In the genomic region with DNA sequence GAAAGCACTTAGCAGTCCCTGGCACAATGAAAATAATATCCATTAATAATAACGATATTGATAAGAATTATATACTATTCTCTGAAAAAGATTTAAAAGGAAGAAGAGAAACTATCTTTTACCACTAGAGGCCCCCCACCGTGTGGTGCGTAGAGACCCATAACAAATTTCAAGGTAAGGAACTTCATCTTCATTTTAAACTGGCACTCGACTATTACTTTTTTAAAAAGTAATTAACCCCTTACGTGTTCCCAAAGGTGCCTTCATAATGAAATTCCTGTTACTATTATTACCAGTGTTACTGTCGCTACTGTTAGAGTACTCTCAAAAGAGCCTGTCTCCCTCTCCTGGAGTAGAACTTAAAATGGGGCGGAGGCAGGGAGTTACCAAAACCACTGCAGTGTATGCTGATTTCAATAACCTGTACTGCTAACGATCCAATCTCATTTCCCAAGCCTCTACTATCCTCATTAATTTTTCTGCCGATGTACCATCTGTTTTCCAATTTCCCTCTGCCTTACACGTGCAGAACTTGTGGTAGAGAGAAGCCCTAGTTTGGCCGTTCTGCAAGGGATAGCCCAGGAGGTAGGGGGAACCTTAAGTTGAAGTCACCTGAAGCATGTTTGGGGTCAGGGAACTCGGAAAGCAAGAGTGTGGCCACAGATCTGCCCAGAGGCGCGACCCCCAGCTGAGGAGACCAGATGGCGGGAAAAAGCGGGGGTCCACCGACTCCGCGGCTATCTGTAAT, we compare ENCODE assay signal across 8 cellular contexts. TPM values are rescaled to one million over a fixed set of nuclear protein-coding genes. Genes with fewer than 3 reads are reported as not detected.
DNase-seq lines count a peak whose midpoint lies in the region; ATAC-seq, FAIRE-seq and TF ChIP-seq lines count a peak whose summit lies in the region.

No MANE protein-coding gene starts in this region.

- peak overlapping the region; percentile 54 for H3K4me3 ChIP-seq in NT2/D1 (ENCODE audit: insufficient read length, low read depth)

- H3K36me3 ChIP-seq in NT2/D1 (ENCODE audit: insufficient read depth, insufficient read length, low read length), result no peaks in the 10 kb centered on the region

- H3K27ac Mint-ChIP-seq in central memory CD8-positive, alpha-beta T cell (ENCODE audit: low read depth), result peak overlapping the region; percentile 85
- H3K27ac Mint-ChIP-seq in mesothelial cell of epicardium, result peak overlapping the region; percentile 97

- H3K9me3 Mint-ChIP-seq in central memory CD8-positive, alpha-beta T cell, result no peaks in the 10 kb centered on the region
- no peaks in the 10 kb centered on the region for H3K9me3 Mint-ChIP-seq in mesothelial cell of epicardium

- H3K36me3 Mint-ChIP-seq in central memory CD8-positive, alpha-beta T cell (ENCODE audit: insufficient read depth), result peaks cover 10% of the 10 kb centered on the region
- H3K36me3 Mint-ChIP-seq in mesothelial cell of epicardium, result no peaks in the 10 kb centered on the region

- DNase-seq in D341Med (ENCODE audit: low spot score), result peak; percentile 19
- no peak for DNase-seq in NT2/D1 (ENCODE audit: low read depth, low spot score)
- no peak for DNase-seq in central memory CD8-positive, alpha-beta T cell (ENCODE audit: low spot score in 2 of 2)
- no peak for DNase-seq in mesothelial cell of epicardium (ENCODE audit: low spot score in 2 of 2, unreplicated experiment in 2 of 2)
- no peak for DNase-seq in foreskin melanocyte
- no peak for DNase-seq in ureter (ENCODE audit: low spot score)
- DNase-seq in frontal cortex (ENCODE audit: low spot score in 2 of 2), result no peak

- peak overlapping the region; percentile 74 for H3K9ac ChIP-seq in NT2/D1 (ENCODE audit: insufficient read length, low read depth)

- H3K4me1 Mint-ChIP-seq in central memory CD8-positive, alpha-beta T cell, result peaks cover 22% of the 10 kb centered on the region
- peaks cover 44% of the 10 kb centered on the region for H3K4me1 Mint-ChIP-seq in mesothelial cell of epicardium

- TF ChIP-seq CTCF in mesothelial cell of epicardium (IDR thresholded peaks at IDR 0.05; ENCODE audit: unreplicated experiment), result no peak

- H3K4me3 Mint-ChIP-seq in central memory CD8-positive, alpha-beta T cell, result peak overlapping the region; percentile 85
- peak overlapping the region; percentile 96 for H3K4me3 Mint-ChIP-seq in mesothelial cell of epicardium

- H3K27me3 ChIP-seq in NT2/D1 (ENCODE audit: insufficient read depth, insufficient read length), result no peaks in the 10 kb centered on the region

- no peaks in the 10 kb centered on the region for H3K9me3 ChIP-seq in NT2/D1 (ENCODE audit: insufficient read depth, low read length)

- no peak for FAIRE-seq in frontal cortex (lab: Jason Lieb, UNC)

- H3K4me1 ChIP-seq in NT2/D1 (ENCODE audit: insufficient read depth, insufficient read length), result no peaks in the 10 kb centered on the region

- no peaks in the 10 kb centered on the region for H3K27me3 Mint-ChIP-seq in central memory CD8-positive, alpha-beta T cell
- no peaks in the 10 kb centered on the region for H3K27me3 Mint-ChIP-seq in mesothelial cell of epicardium (ENCODE audit: low read depth)

- ATAC-seq in GM21529 (IDR thresholded peaks at IDR 0.05; ENCODE audit: unreplicated experiment), result peak; percentile 16
- ATAC-seq in central memory CD8-positive, alpha-beta T cell (replicated peaks; ENCODE audit: extremely low read depth, poor library complexity, severe bottlenecking), result peak; percentile 26

RNA-seq across cellular contexts. Expression of a gene that starts 0.8 kb away (rescaled TPM):
- 96.0 to 104 TPM (median 103 TPM) in 3 replicates for total RNA-seq in mesothelial cell of epicardium
- 21.3 TPM for total RNA-seq in ureter
- 0.82 TPM for total RNA-seq in frontal cortex

Comparison
In these comparisons a context has a peak if more than half of its experiments do, and no peak if none do; other contexts are left out.
1. RNA of a gene that starts 0.8 kb away (total RNA-seq): 96.0 to 104 TPM in mesothelial cell of epicardium and 21.3 TPM in ureter (single experiment); 0.82 TPM in frontal cortex (single experiment); every median in the first group is over 10 times any median in the second.